Comparison of ENCODE assay signal across 1 cellular context in the genomic region with DNA sequence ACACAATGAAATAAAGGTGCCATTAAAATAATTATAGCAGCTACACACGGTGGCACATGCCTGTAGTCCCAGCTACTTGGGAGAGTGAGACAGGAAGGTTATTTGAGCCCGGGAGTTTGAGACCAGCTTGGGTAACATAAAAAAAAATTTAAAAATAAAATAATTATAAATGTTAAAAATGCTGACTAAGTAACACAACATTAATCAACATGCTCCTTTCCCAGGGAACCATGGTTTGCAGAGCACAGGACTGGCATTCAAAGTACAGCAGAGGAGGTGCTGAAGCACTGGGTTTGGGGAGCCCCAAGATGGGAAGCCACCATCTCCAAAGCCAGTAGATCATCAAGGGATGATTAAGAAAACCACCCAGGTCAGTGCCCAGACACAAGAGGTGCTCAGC.
TF ChIP-seq lines count a peak whose summit lies in the region.

No MANE protein-coding gene starts in this region.

TF ChIP-seq in HepG2, 621 proteins besides CTCF, POLR2A, EP300 and RAD21:
- TF ChIP-seq MAFK (conservative IDR thresholded peaks at IDR 0.05 in 1 of 2, IDR thresholded peaks at IDR 0.05 in 1 of 2; ENCODE audit: low read length in 2 of 2), result peak; percentile 73 to 89; a peak in 3 of 4 replicates
- TF ChIP-seq MAFF (IDR thresholded peaks at IDR 0.05; ENCODE audit: low read depth, low read length), result peak; percentile 72
- no peak for TF ChIP-seq ZBTB39 (CRISPR knock-in tag; IDR thresholded peaks at IDR 0.05)
